In the genomic region with DNA sequence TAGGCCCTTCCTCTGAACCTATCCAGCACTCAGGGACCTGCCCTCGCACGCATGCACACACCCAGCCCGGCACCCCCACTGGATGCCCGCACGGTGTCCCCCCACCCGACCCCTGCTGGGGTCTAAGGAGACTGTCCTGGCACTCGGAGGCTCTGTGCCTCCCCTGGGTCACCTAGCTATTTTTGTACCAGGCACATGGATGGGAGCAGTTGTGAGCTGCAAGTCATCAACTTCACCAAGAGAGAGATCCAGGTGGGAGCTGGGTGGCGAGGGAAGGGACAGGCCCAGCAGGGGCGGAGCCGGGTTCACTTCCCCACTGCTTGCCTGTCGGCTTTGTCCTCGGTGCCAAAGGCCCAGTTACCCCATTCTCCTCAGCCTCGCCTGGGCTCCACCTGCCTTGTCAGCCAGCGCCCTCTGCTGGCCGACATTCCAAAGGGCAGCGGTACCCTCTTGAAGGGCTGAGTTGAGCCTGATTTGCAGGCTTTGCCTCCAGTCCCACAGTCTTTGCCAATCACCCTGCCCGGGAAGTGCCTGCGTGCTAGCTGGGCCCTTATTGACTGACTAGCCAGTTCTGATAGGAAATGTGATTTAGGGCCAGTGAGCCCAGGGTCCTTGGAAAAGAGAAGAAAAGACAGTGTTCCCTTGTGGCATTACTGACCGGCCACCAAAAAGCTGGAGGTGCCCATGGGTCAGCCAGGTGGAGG, we compare ENCODE assay signal across 8 cellular contexts. TPM values are rescaled to one million over a fixed set of nuclear protein-coding genes. Genes with fewer than 3 reads are reported as not detected.
DNase-seq lines count a peak whose midpoint lies in the region; ATAC-seq, FAIRE-seq and TF ChIP-seq lines count a peak whose summit lies in the region.

No MANE protein-coding gene starts in this region.

- no peak overlapping the region for H3K27ac ChIP-seq in caudate nucleus (ENCODE audit: low read depth, low read length)

- no peak for DNase-seq in BJ (ENCODE audit: low read depth)
- DNase-seq in GM19239 (ENCODE audit: insufficient read length, low spot score): peak; percentile 91
- DNase-seq in NCI-H345 treated with DMSO at 0.1 percent for 48 hours (lab: John Stamatoyannopoulos, UW; ENCODE audit: unreplicated experiment): peak; percentile 74
- peak; percentile 70 to 83 (median 76) for DNase-seq in activated CD4-positive, CD25-positive, alpha-beta regulatory T cell (lab: John Stamatoyannopoulos, UW)
- DNase-seq in caudate nucleus (lab: John Stamatoyannopoulos, UW): peak in 59 of 61 donors; percentile 34 to 89 (median 73)
- DNase-seq in kidney glomerular epithelial cell (lab: John Stamatoyannopoulos, UW): peak; percentile 65
- DNase-seq in stimulated activated CD4-positive, alpha-beta T cell treated with anti-CD3 and anti-CD28 coated beads, Interleukin-2, amount 100 ng/mL, for 24 hours: peak; percentile 87 to 91

- POLR2A ChIA-PET in BJ (lab: Charles Lee): no interaction called here

- no peaks in the 10 kb centered on the region for H3K36me3 ChIP-seq in BJ (ENCODE audit: control insufficient read depth, insufficient read depth, low read length)

- peak; percentile 87 for ATAC-seq in HG03342 (IDR thresholded peaks at IDR 0.05; ENCODE audit: unreplicated experiment)

- peak; percentile 98 for TF ChIP-seq CTCF in BJ (IDR thresholded peaks at IDR 0.05; ENCODE audit: insufficient read depth, low read depth, low read length)

- no peaks in the 10 kb centered on the region for H3K27me3 ChIP-seq in BJ (ENCODE audit: control insufficient read depth, insufficient read depth, low read length)

- CTCF ChIA-PET in BJ (lab: Yijun Ruan, JAX): interaction anchor here (0.6 to 11.5 kb wide), 39 partner anchors 9 to 246 kb away, joined by 3 to 251 read pairs (median 5); partner anchors contain the start of genes CHCHD5 and SLC20A1

- peak; percentile 92 for FAIRE-seq in GM19239 (lab: Jason Lieb, UNC)

- no peak overlapping the region for H3K4me3 ChIP-seq in BJ (ENCODE audit: low read depth, low read length)

RNA-seq across cellular contexts. Expression of gene NT5DC4, which starts 5.8 kb away (rescaled TPM):
- polyA plus RNA-seq in BJ (2011; rRNA removed): not detected in 2 replicates
- not detected in 2 replicates for polyA minus RNA-seq in BJ (2011; rRNA and poly(A)+ RNA removed)

RNA-seq across cellular contexts. Expression of gene CKAP2L, which starts 37.8 kb away (rescaled TPM):
- polyA plus RNA-seq in BJ (2011; rRNA removed): 3.3 and 6.4 TPM in 2 replicates
- polyA minus RNA-seq in BJ (2011; rRNA and poly(A)+ RNA removed): 3.4 and 3.5 TPM in 2 replicates

RNA-seq across cellular contexts. Expression of gene IL1A, which starts 57.7 kb away (rescaled TPM):
- 0.11 and 0.17 TPM in 2 replicates for polyA plus RNA-seq in BJ (2011; rRNA removed)
- polyA minus RNA-seq in BJ (2011; rRNA and poly(A)+ RNA removed): 0.14 TPM in 1 of 2 replicates, not detected in the other
